Comparison of ENCODE assay signal across 27 cellular contexts in genomic region chr4:165715211-165715610, GRCh38.
DNase-seq lines count a peak whose midpoint lies in the region; ATAC-seq, FAIRE-seq and TF ChIP-seq lines count a peak whose summit lies in the region.
"Had no signal": no experiment of that assay in that cellular context is flagged by ENCODE, and none has a peak within 500 bp of the region (broad histone marks: within the 10 kb centered on the region; RNA-seq: fewer than 3 reads in every experiment).

No MANE protein-coding gene starts in this region.

- WGBS in right lobe of liver (ENCODE audit: insufficient coverage, low coverage, low lambda C conversion rate, missing lambda C conversion rate) = 100% methylated on average over 1 of the region's 1 CpG

- H3K4me3 ChIP-seq in astrocyte (ENCODE audit: insufficient read depth, low read depth, low read length) (no peak overlapping the region), bronchial epithelial cell (ENCODE audit: low read depth, low read length) (no peak overlapping the region), right lobe of liver (no peak overlapping the region)
- H3K4me3 ChIP-seq in CD4-positive, alpha-beta memory T cell (ENCODE audit: low read length in 2 of 2) = no peak overlapping the region
- H3K4me3 ChIP-seq: A549; BLaER1 treated with 17β-estradiol and CSF1 and Interleukin-3, amounts not matched to agents 10 nM and 100 nM; GM23248; HAP-1 had no signal

- H3K4me1 ChIP-seq in astrocyte (ENCODE audit: insufficient read depth, low read length) = no peaks in the 10 kb centered on the region
- no peaks in the 10 kb centered on the region for H3K4me1 ChIP-seq in CD4-positive, alpha-beta memory T cell (ENCODE audit: insufficient read depth, low read length)
- H3K4me1 ChIP-seq in right lobe of liver = peaks cover 0 to under 1% (median under 1%) of the 10 kb centered on the region in 4 donors
- H3K4me1 ChIP-seq: A549; BE2C; BLaER1 treated with 17β-estradiol and CSF1 and Interleukin-3, amounts not matched to agents 10 nM and 100 nM; HAP-1 had no signal

- H3K27ac ChIP-seq in astrocyte (ENCODE audit: low read depth, low read length) (no peak overlapping the region), right lobe of liver (no peak overlapping the region)
- no peak overlapping the region for H3K27ac ChIP-seq in CD4-positive, alpha-beta memory T cell (ENCODE audit: low read depth, low read length)
- H3K27ac ChIP-seq: A549; BLaER1 treated with 17β-estradiol and CSF1 and Interleukin-3, amounts not matched to agents 10 nM and 100 nM; GM23248 had no signal

- TF ChIP-seq CTCF in astrocyte (IDR thresholded peaks at IDR 0.05; ENCODE audit: insufficient read depth, low read depth, low read length) = no peak
- TF ChIP-seq CTCF in bronchial epithelial cell (IDR thresholded peaks at IDR 0.05; ENCODE audit: insufficient read depth, low read length, severe bottlenecking) = no peak
- TF ChIP-seq CTCF in right lobe of liver (IDR thresholded peaks at IDR 0.05) = no peak

- CTCF ChIA-PET in CD4-positive, alpha-beta memory T cell (lab: Charles Lee; ENCODE audit: partially characterized antibody) = interaction anchor here (1.0 kb wide), 1 partner anchor 11 kb away, joined by 3 read pairs; no protein-coding TSS in a partner anchor

- no peaks in the 10 kb centered on the region for H4K20me1 ChIP-seq in astrocyte (ENCODE audit: insufficient read depth, low read length)
- H4K20me1 ChIP-seq: BLaER1 treated with 17β-estradiol and CSF1 and Interleukin-3, amounts not matched to agents 10 nM and 100 nM had no signal

- no peaks in the 10 kb centered on the region for H3K27me3 ChIP-seq in astrocyte (ENCODE audit: insufficient read depth, low read length)
- H3K27me3 ChIP-seq in bronchial epithelial cell (ENCODE audit: control insufficient read depth, insufficient read depth, low read length) = no peaks in the 10 kb centered on the region
- no peaks in the 10 kb centered on the region for H3K27me3 ChIP-seq in CD4-positive, alpha-beta memory T cell (ENCODE audit: insufficient read depth, low read length)
- H3K27me3 ChIP-seq in right lobe of liver = no peaks in the 10 kb centered on the region
- H3K27me3 ChIP-seq: BE2C; BLaER1 treated with 17β-estradiol and CSF1 and Interleukin-3, amounts not matched to agents 10 nM and 100 nM had no signal

- peaks cover 2% of the 10 kb centered on the region for H3K4me1 Mint-ChIP-seq in astrocyte (ENCODE audit: low read depth, unreplicated experiment)
- H3K4me1 Mint-ChIP-seq in CD4-positive, alpha-beta memory T cell = no peaks in the 10 kb centered on the region
- H3K4me1 Mint-ChIP-seq: CD14-positive monocyte had no signal

- DNase-seq in M059J (ENCODE audit: low read depth) = peak; percentile 27
- DNase-seq in astrocyte (ENCODE audit: low read depth) = peak; percentile 58
- DNase-seq in bronchial epithelial cell (ENCODE audit: low read depth) = no peak
- no peak for DNase-seq in CD4-positive, alpha-beta memory T cell
- no peak for DNase-seq in right lobe of liver
- no peak for DNase-seq in ecto neural progenitor cell (ENCODE audit: low spot score)
- DNase-seq: 8988T; ACHN; AML-193; BE2C; Calu3; CD4-positive, alpha-beta T cell; COR-L47; DMS53; DMS79 treated with DMSO at 0.1 percent for 48 hours; GF-D8; GM23248; HFFc6 had no signal

- H3K4me2 ChIP-seq in astrocyte (ENCODE audit: low read length) = no peak overlapping the region
- H3K4me2 ChIP-seq: A549; BLaER1 treated with 17β-estradiol and CSF1 and Interleukin-3, amounts not matched to agents 10 nM and 100 nM had no signal

- H3K79me2 ChIP-seq in astrocyte (ENCODE audit: insufficient read depth, low read length) = no peaks in the 10 kb centered on the region

- TF ChIP-seq POLR2A in right lobe of liver (IDR thresholded peaks at IDR 0.05) = no peak

- H3K36me3 ChIP-seq in astrocyte (ENCODE audit: insufficient read depth, low read length) (no peaks in the 10 kb centered on the region), bronchial epithelial cell (ENCODE audit: control insufficient read depth, insufficient read depth, low read length) (no peaks in the 10 kb centered on the region), right lobe of liver (no peaks in the 10 kb centered on the region)
- no peaks in the 10 kb centered on the region for H3K36me3 ChIP-seq in CD4-positive, alpha-beta memory T cell (ENCODE audit: insufficient read depth, low read length)
- H3K36me3 ChIP-seq: BE2C; BLaER1 treated with 17β-estradiol and CSF1 and Interleukin-3, amounts not matched to agents 10 nM and 100 nM; HAP-1 had no signal

- H3K9ac ChIP-seq in astrocyte (ENCODE audit: low read length) = no peak overlapping the region
- H3K9ac ChIP-seq: BLaER1 treated with 17β-estradiol and CSF1 and Interleukin-3, amounts not matched to agents 10 nM and 100 nM; GM23248 had no signal

- H3K27me3 Mint-ChIP-seq in astrocyte (ENCODE audit: low read depth, unreplicated experiment) = no peaks in the 10 kb centered on the region
- no peaks in the 10 kb centered on the region for H3K27me3 Mint-ChIP-seq in CD4-positive, alpha-beta memory T cell
- H3K27me3 Mint-ChIP-seq: CD4-positive, alpha-beta T cell had no signal

- H3K9me3 ChIP-seq in astrocyte (ENCODE audit: insufficient read depth, low read depth, low read length) (no peaks in the 10 kb centered on the region), right lobe of liver (no peaks in the 10 kb centered on the region)
- H3K9me3 ChIP-seq in CD4-positive, alpha-beta memory T cell (ENCODE audit: control insufficient read depth in 1 of 2, low read length in 2 of 2) = no peaks in the 10 kb centered on the region
- H3K9me3 ChIP-seq: A549; BE2C; BLaER1 treated with 17β-estradiol and CSF1 and Interleukin-3, amounts not matched to agents 10 nM and 100 nM; HAP-1 had no signal

- H3K27ac Mint-ChIP-seq in astrocyte (ENCODE audit: unreplicated experiment) = no peak overlapping the region
- no peak overlapping the region for H3K27ac Mint-ChIP-seq in CD4-positive, alpha-beta memory T cell
- H3K27ac Mint-ChIP-seq: CD14-positive monocyte; CD4-positive, alpha-beta T cell; HFFc6 had no signal

- H3K9me3 Mint-ChIP-seq in astrocyte (ENCODE audit: unreplicated experiment) = no peaks in the 10 kb centered on the region
- peaks cover 0 to 2% (median 0%) of the 10 kb centered on the region in 8 donors for H3K9me3 Mint-ChIP-seq in CD4-positive, alpha-beta memory T cell
- H3K9me3 Mint-ChIP-seq: CD4-positive, alpha-beta T cell had no signal

- no peak for ATAC-seq in right lobe of liver
- ATAC-seq in GM18519 (IDR thresholded peaks at IDR 0.05; ENCODE audit: low FRiP score, unreplicated experiment) = no peak
- ATAC-seq: A549 had no signal

- H3K4me3 Mint-ChIP-seq in astrocyte (ENCODE audit: unreplicated experiment) = no peak overlapping the region
- no peak overlapping the region for H3K4me3 Mint-ChIP-seq in CD4-positive, alpha-beta memory T cell
- H3K4me3 Mint-ChIP-seq: CD14-positive monocyte; CD4-positive, alpha-beta T cell; HFFc6 had no signal

- intact Hi-C loops in CD4-positive, alpha-beta memory T cell (cut with micrococcal nuclease) = no loop called here
- intact Hi-C loops in right lobe of liver (cut with DNase I) = no loop called here

- H3K36me3 Mint-ChIP-seq in astrocyte (ENCODE audit: low read depth, unreplicated experiment) = no peaks in the 10 kb centered on the region
- no peaks in the 10 kb centered on the region for H3K36me3 Mint-ChIP-seq in CD4-positive, alpha-beta memory T cell
- H3K36me3 Mint-ChIP-seq: CD14-positive monocyte had no signal

- no peak for FAIRE-seq in astrocyte (lab: Jason Lieb, UNC)
- peak; percentile 82 for FAIRE-seq in bronchial epithelial cell (lab: Jason Lieb, UNC)
- FAIRE-seq: A549, GM12891, GM18507, GM19239, H54 had no signal

- H2AFZ ChIP-seq in astrocyte (ENCODE audit: low read depth, low read length) = no peak overlapping the region
- H2AFZ ChIP-seq: GM23248 had no signal

- POLR2A ChIA-PET in CD4-positive, alpha-beta memory T cell (lab: Charles Lee; ENCODE audit: partially characterized antibody) = no interaction called here

Comparison
In these comparisons a context has a peak if more than half of its experiments do, and no peak if none do; other contexts are left out.
1. DNase-seq: peak in M059J (single experiment) and astrocyte (single experiment); none in bronchial epithelial cell (single experiment), CD4-positive, alpha-beta memory T cell (0 of 5), right lobe of liver (0 of 3) and ecto neural progenitor cell (single experiment).